ENCODE assay signal across 9 cellular contexts in genomic region chr7:100176096-100176835, GRCh38. TPM values are rescaled to one million over a fixed set of nuclear protein-coding genes. Genes with fewer than 3 reads are reported as not detected.
DNase-seq lines count a peak whose midpoint lies in the region; ATAC-seq and TF ChIP-seq lines count a peak whose summit lies in the region.
"Had no signal": no experiment of that assay in that cellular context is flagged by ENCODE, and none has a peak within 500 bp of the region (broad histone marks: within the 10 kb centered on the region; RNA-seq: fewer than 3 reads in every experiment).

No MANE protein-coding gene starts in this region.

- peaks cover 26% of the 10 kb centered on the region for H3K4me1 Mint-ChIP-seq in activated T-cell treated with anti-CD3 and anti-CD28 coated beads, Interleukin-2, amount 50 U/mL, for 4 hours (ENCODE audit: low read depth)
- peaks cover 31% of the 10 kb centered on the region for H3K4me1 Mint-ChIP-seq in T-helper 17 cell
- H3K4me1 Mint-ChIP-seq in stimulated activated naive B cell treated with anti-CD40 and anti-IgM and Interleukin-4, amounts not matched to agents 10 μg/mL and 1 μg/mL and 100 μg/mL, for 72 hours, result peaks cover 21 to 41% of the 10 kb centered on the region in 2 donors

- H3K27me3 ChIP-seq in hepatocyte, result peaks cover 8% of the 10 kb centered on the region

- ATAC-seq in activated T-cell treated with anti-CD3 and anti-CD28 coated beads, Interleukin-2, amount 50 U/mL, for 4 hours, result no peak
- no peak for ATAC-seq in T-helper 17 cell
- no peak for ATAC-seq in stimulated activated naive B cell treated with anti-CD40 and anti-IgM and Interleukin-4, amounts not matched to agents 10 μg/mL and 1 μg/mL and 100 μg/mL, for 72 hours (replicated peaks)

- 66% methylated on average over 9 of the region's 9 CpGs for WGBS in hepatocyte (ENCODE audit: low lambda C conversion rate, missing lambda C conversion rate)

- H3K4me3 Mint-ChIP-seq in activated T-cell treated with anti-CD3 and anti-CD28 coated beads, Interleukin-2, amount 50 U/mL, for 4 hours, result peak overlapping the region; percentile 77
- H3K4me3 Mint-ChIP-seq in T-helper 17 cell, result peak overlapping the region; percentile 79
- H3K4me3 Mint-ChIP-seq in stimulated activated naive B cell treated with anti-CD40 and anti-IgM and Interleukin-4, amounts not matched to agents 10 μg/mL and 1 μg/mL and 100 μg/mL, for 72 hours, result peak overlapping the region; percentile 74 to 83

- no peak for DNase-seq in activated T-cell treated with anti-CD3 and anti-CD28 coated beads, Interleukin-2, amount 50 U/mL, for 4 hours
- DNase-seq in activated T-cell treated with anti-CD3 and anti-CD28 coated beads, Interleukin-2, amount 50 U/mL, for 48 hours, result no peak
- DNase-seq in T-helper 17 cell, result no peak
- no peak for DNase-seq in hepatocyte (ENCODE audit: low spot score)
- DNase-seq in stimulated activated naive B cell treated with anti-CD40 and anti-IgM and Interleukin-4, amounts not matched to agents 10 μg/mL and 1 μg/mL and 100 μg/mL, for 72 hours, result no peak
- DNase-seq in iPS-NIHi7 (ENCODE audit: extremely low spot score), result no peak
- no peak for DNase-seq in 8988T
- DNase-seq in stimulated activated CD4-positive, alpha-beta T cell treated with anti-CD3 and anti-CD28 coated beads, Interleukin-2, amount 100 ng/mL, for 48 hours, result no peak
- DNase-seq: activated gamma-delta T cell treated with Interleukin-2 at 50 U/mL for 16 hours had no signal

- peak overlapping the region; percentile 48 for H3K4me3 ChIP-seq in hepatocyte

- H4K20me1 ChIP-seq in hepatocyte (ENCODE audit: insufficient read depth, poor library complexity, severe bottlenecking), result no peaks in the 10 kb centered on the region

- no peaks in the 10 kb centered on the region for H3K36me3 ChIP-seq in hepatocyte (replicated peaks; ENCODE audit: insufficient read depth, low read depth)

- no peaks in the 10 kb centered on the region for H3K27me3 Mint-ChIP-seq in activated T-cell treated with anti-CD3 and anti-CD28 coated beads, Interleukin-2, amount 50 U/mL, for 4 hours (ENCODE audit: low read depth)
- H3K27me3 Mint-ChIP-seq in T-helper 17 cell, result no peaks in the 10 kb centered on the region
- peaks cover 0 to 4% of the 10 kb centered on the region in 2 donors for H3K27me3 Mint-ChIP-seq in stimulated activated naive B cell treated with anti-CD40 and anti-IgM and Interleukin-4, amounts not matched to agents 10 μg/mL and 1 μg/mL and 100 μg/mL, for 72 hours

- no peak overlapping the region for H3K27ac ChIP-seq in hepatocyte

- H3K4me2 ChIP-seq in hepatocyte, result peak overlapping the region; percentile 82

- peaks cover 6% of the 10 kb centered on the region for H3K4me1 ChIP-seq in hepatocyte (ENCODE audit: insufficient read depth)

- no peaks in the 10 kb centered on the region for H3K9me2 ChIP-seq in hepatocyte (replicated peaks; ENCODE audit: insufficient read depth)

- no peaks in the 10 kb centered on the region for H3K9me3 ChIP-seq in T-helper 17 cell (ENCODE audit: control insufficient read depth, low read length, poor library complexity, severe bottlenecking)
- H3K9me3 ChIP-seq in hepatocyte (ENCODE audit: low read depth), result no peaks in the 10 kb centered on the region

- no peaks in the 10 kb centered on the region for H3K9me3 Mint-ChIP-seq in activated T-cell treated with anti-CD3 and anti-CD28 coated beads, Interleukin-2, amount 50 U/mL, for 4 hours
- peaks cover 0 to 1% of the 10 kb centered on the region in 2 donors for H3K9me3 Mint-ChIP-seq in stimulated activated naive B cell treated with anti-CD40 and anti-IgM and Interleukin-4, amounts not matched to agents 10 μg/mL and 1 μg/mL and 100 μg/mL, for 72 hours

- TF ChIP-seq CTCF in hepatocyte (IDR thresholded peaks at IDR 0.05; ENCODE audit: poor library complexity), result no peak

- no peak overlapping the region for H3K27ac Mint-ChIP-seq in T-helper 17 cell
- H3K27ac Mint-ChIP-seq in stimulated activated naive B cell treated with anti-CD40 and anti-IgM and Interleukin-4, amounts not matched to agents 10 μg/mL and 1 μg/mL and 100 μg/mL, for 72 hours, result no peak overlapping the region

- no peaks in the 10 kb centered on the region for H3K36me3 Mint-ChIP-seq in activated T-cell treated with anti-CD3 and anti-CD28 coated beads, Interleukin-2, amount 50 U/mL, for 4 hours (ENCODE audit: insufficient read depth)
- H3K36me3 Mint-ChIP-seq in T-helper 17 cell (ENCODE audit: low read depth), result no peaks in the 10 kb centered on the region
- peaks cover 1 to 3% of the 10 kb centered on the region in 2 donors for H3K36me3 Mint-ChIP-seq in stimulated activated naive B cell treated with anti-CD40 and anti-IgM and Interleukin-4, amounts not matched to agents 10 μg/mL and 1 μg/mL and 100 μg/mL, for 72 hours

- no peaks in the 10 kb centered on the region for H3K79me2 ChIP-seq in hepatocyte

- no peak overlapping the region for H2AFZ ChIP-seq in hepatocyte

RNA-seq across cellular contexts. Expression of gene GPC2, which starts 0.9 kb away (rescaled TPM):
- 1 to 10 TPM; 3.5 to 4.2 (median 4.1) TPM for total RNA-seq in activated T-cell treated with anti-CD3 and anti-CD28 coated beads, Interleukin-2, amount 50 U/mL, for 4 hours
- total RNA-seq in T-helper 17 cell (1 to 10 TPM; 5.0 to 8.5 TPM), hepatocyte (2.0 and 5.3 TPM in 2 replicates)
- 3.2 and 4.1 TPM in 2 replicates for polyA plus RNA-seq in hepatocyte

RNA-seq across cellular contexts. Expression of gene STAG3, which starts 1.5 kb away (rescaled TPM):
- 1 to 10 TPM; 3.3 to 5.8 (median 3.9) TPM for total RNA-seq in activated T-cell treated with anti-CD3 and anti-CD28 coated beads, Interleukin-2, amount 50 U/mL, for 4 hours
- total RNA-seq in T-helper 17 cell, result 1 to 10 TPM; 4.0 to 4.8 TPM
- 0.20 and 1.0 TPM in 2 replicates for total RNA-seq in hepatocyte
- 3.4 and 4.8 TPM in 2 replicates for polyA plus RNA-seq in hepatocyte

RNA-seq across cellular contexts. Expression of gene GAL3ST4, which starts 7.8 kb away (rescaled TPM):
- total RNA-seq in activated T-cell treated with anti-CD3 and anti-CD28 coated beads, Interleukin-2, amount 50 U/mL, for 4 hours, result 1 to 10 TPM in 1 of 3 donors, under 1 TPM in 2; 0.33 to 1.2 (median 0.40) TPM
- 1 to 10 TPM; 5.0 to 6.5 TPM for total RNA-seq in T-helper 17 cell
- 0.73 and 2.6 TPM in 2 replicates for total RNA-seq in hepatocyte
- 3.3 and 4.3 TPM in 2 replicates for polyA plus RNA-seq in hepatocyte

RNA-seq across cellular contexts. Expression of gene TRAPPC14, which starts 17.7 kb away (rescaled TPM):
- total RNA-seq in activated T-cell treated with anti-CD3 and anti-CD28 coated beads, Interleukin-2, amount 50 U/mL, for 4 hours, result 10 to 100 TPM; 41.9 to 45.6 (median 43.6) TPM
- total RNA-seq in T-helper 17 cell, result 10 to 100 TPM; 45.8 to 46.9 TPM
- 7.7 and 14.7 TPM in 2 replicates for total RNA-seq in hepatocyte
- 18.5 and 22.3 TPM in 2 replicates for polyA plus RNA-seq in hepatocyte

RNA-seq across cellular contexts. Expression of gene LAMTOR4, which starts 27.5 kb away (rescaled TPM):
- total RNA-seq in activated T-cell treated with anti-CD3 and anti-CD28 coated beads, Interleukin-2, amount 50 U/mL, for 4 hours, result 100 to 1,000 TPM; 109 to 119 (median 115) TPM
- 100 to 1,000 TPM; 124 to 135 TPM for total RNA-seq in T-helper 17 cell
- 80.1 and 90.5 TPM in 2 replicates for total RNA-seq in hepatocyte
- 198 and 228 TPM in 2 replicates for polyA plus RNA-seq in hepatocyte
